In genomic region chr2:117888897-117889296, GRCh38 we compare ENCODE assay signal across 26 cellular contexts.
"Had no signal": no experiment of that assay in that cellular context is flagged by ENCODE, and none has a peak within 500 bp of the region (broad histone marks: within the 10 kb centered on the region; RNA-seq: fewer than 3 reads in every experiment).

No MANE protein-coding gene starts in this region.

- H3K36me3 ChIP-seq: lower lobe of right lung, pancreas, right lobe of liver, transverse colon, uterus had no signal

- DNase-seq: activated CD4-positive, alpha-beta T cell treated with anti-CD3 and anti-CD28 coated beads for 1 hour; activated CD4-positive, alpha-beta T cell treated with anti-CD3 and anti-CD28 coated beads, Interleukin-2, amount 50 U/mL, for 1 hour; activated CD8-positive, alpha-beta memory T cell treated with anti-CD3 and anti-CD28 coated beads for 24 hours; activated CD8-positive, alpha-beta memory T cell treated with anti-CD3 and anti-CD28 coated beads, Interleukin-2, amount 50 U/mL, for 4 hours; activated naive CD4-positive, alpha-beta T cell; activated naive CD8-positive, alpha-beta T cell treated with anti-CD3 and anti-CD28 coated beads for 36 hours; activated T-cell treated with anti-CD3 and anti-CD28 coated beads, Interleukin-2, amount 50 U/mL, for 24 hours; central memory CD4-positive, alpha-beta T cell; dermis blood vessel endothelial cell; effector memory CD4-positive, alpha-beta T cell; foreskin melanocyte; kidney; lower lobe of right lung; mesendoderm; mucosa of descending colon; nephron progenitor cell; pancreas; right lobe of liver; stimulated activated CD4-positive, alpha-beta T cell treated with anti-CD3 and anti-CD28 coated beads, Interleukin-1b, Interleukin-23, amount 100 ng/mL, for 48 hours; stimulated activated naive CD8-positive, alpha-beta T cell treated with anti-CD3 and anti-CD28 coated beads, Interleukin-15, amount 100 ng/mL, for 72 hours; transverse colon; uterus had no signal

- H3K27me3 ChIP-seq: pancreas, right lobe of liver, transverse colon, uterus had no signal

- ATAC-seq: left lobe of liver; lower lobe of right lung; mucosa of descending colon; pancreas; right lobe of liver; stimulated activated naive CD8-positive, alpha-beta T cell treated with anti-CD3 and anti-CD28 coated beads, Interleukin-15, amount 100 ng/mL, for 72 hours had no signal

- H3K4me1 ChIP-seq: lower lobe of right lung, pancreas, right lobe of liver, transverse colon, uterus had no signal

- H3K27ac Mint-ChIP-seq: activated naive CD8-positive, alpha-beta T cell treated with anti-CD3 and anti-CD28 coated beads for 36 hours; activated T-cell treated with anti-CD3 and anti-CD28 coated beads, Interleukin-2, amount 50 U/mL, for 24 hours; activated T-helper 2 cell treated with anti-CD3 and anti-CD28 coated beads, Interferon-gamma antibody, Interleukin-2, Interleukin-4, amounts not matched to agents 10 μg/mL and 5 μg/mL and 100 μg/mL, durations not matched to agents 14 hours and 24 hours and 36 hours; stimulated activated naive CD8-positive, alpha-beta T cell treated with anti-CD3 and anti-CD28 coated beads, Interleukin-15, amount 100 ng/mL, for 72 hours had no signal

- H3K36me3 Mint-ChIP-seq: activated naive CD8-positive, alpha-beta T cell treated with anti-CD3 and anti-CD28 coated beads for 36 hours had no signal

- H3K9me3 ChIP-seq: lower lobe of right lung, mucosa of descending colon, pancreas, right lobe of liver, uterus had no signal

- H3K4me3 ChIP-seq: lower lobe of right lung, mucosa of descending colon, pancreas, right lobe of liver, skin epidermis, transverse colon, uterus had no signal

- H3K4me1 Mint-ChIP-seq: activated naive CD8-positive, alpha-beta T cell treated with anti-CD3 and anti-CD28 coated beads for 36 hours; nephron progenitor cell; stimulated activated naive CD8-positive, alpha-beta T cell treated with anti-CD3 and anti-CD28 coated beads, Interleukin-15, amount 100 ng/mL, for 72 hours had no signal

- H3K27ac ChIP-seq: lower lobe of right lung, pancreas, right lobe of liver, skin epidermis, transverse colon, uterus, VCaP had no signal

- H3K4me3 Mint-ChIP-seq: activated naive CD8-positive, alpha-beta T cell treated with anti-CD3 and anti-CD28 coated beads for 36 hours; activated T-cell treated with anti-CD3 and anti-CD28 coated beads, Interleukin-2, amount 50 U/mL, for 24 hours; nephron progenitor cell; stimulated activated naive CD8-positive, alpha-beta T cell treated with anti-CD3 and anti-CD28 coated beads, Interleukin-15, amount 100 ng/mL, for 72 hours had no signal
